9 cellular contexts compared by ENCODE assay signal in the genomic region with DNA sequence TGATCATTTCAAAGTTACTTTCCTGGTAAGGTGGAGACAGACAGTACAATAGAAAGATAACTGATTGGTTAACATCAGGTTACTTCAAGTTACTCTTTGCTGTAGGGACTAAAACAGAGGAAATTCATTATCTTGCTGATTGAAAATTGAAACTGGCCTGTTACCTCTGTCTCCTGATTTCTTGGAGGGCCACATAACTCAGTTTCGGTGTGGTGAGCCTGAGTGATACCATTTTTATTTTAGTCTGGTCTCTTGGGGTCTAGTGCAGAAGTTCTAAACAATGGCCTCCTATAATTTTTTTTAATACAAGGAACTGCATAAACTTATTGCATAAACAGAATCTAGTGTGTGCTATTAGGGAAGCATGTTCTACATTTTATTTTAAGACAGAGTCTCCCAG. TPM values are rescaled to one million over a fixed set of nuclear protein-coding genes. Genes with fewer than 3 reads are reported as not detected.
DNase-seq lines count a peak whose midpoint lies in the region; ATAC-seq and TF ChIP-seq lines count a peak whose summit lies in the region.
"Had no signal": no experiment of that assay in that cellular context is flagged by ENCODE, and none has a peak within 500 bp of the region (broad histone marks: within the 10 kb centered on the region; RNA-seq: fewer than 3 reads in every experiment).

No MANE protein-coding gene starts in this region.

- peaks cover 50% of the 10 kb centered on the region for H3K4me1 Mint-ChIP-seq in activated CD4-positive, alpha-beta T cell treated with anti-CD3 and anti-CD28 coated beads for 36 hours
- H3K4me1 Mint-ChIP-seq in stimulated activated effector memory CD8-positive, alpha-beta T cell treated with anti-CD3 and anti-CD28 coated beads, Interleukin-12 subunit alpha, Interleukin-12 subunit beta, amount 100 ng/mL, for 72 hours = peaks cover 36% of the 10 kb centered on the region

- H2AFZ ChIP-seq in OCI-LY7 (ENCODE audit: low read length) = no peak overlapping the region; the same call in 1 of the 2 replicates

- TF ChIP-seq CTCF in OCI-LY7 (conservative IDR thresholded peaks at IDR 0.05; ENCODE audit: low read length) (no peak), lower lobe of right lung (IDR thresholded peaks at IDR 0.05) (no peak), esophagus muscularis mucosa (IDR thresholded peaks at IDR 0.05) (no peak)

- H3K4me3 Mint-ChIP-seq in activated CD4-positive, alpha-beta T cell treated with anti-CD3 and anti-CD28 coated beads for 36 hours = peak overlapping the region; percentile 91
- peak overlapping the region; percentile 94 for H3K4me3 Mint-ChIP-seq in stimulated activated effector memory CD8-positive, alpha-beta T cell treated with anti-CD3 and anti-CD28 coated beads, Interleukin-12 subunit alpha, Interleukin-12 subunit beta, amount 100 ng/mL, for 72 hours

- H3K27me3 Mint-ChIP-seq in activated CD4-positive, alpha-beta T cell treated with anti-CD3 and anti-CD28 coated beads for 36 hours = no peaks in the 10 kb centered on the region

- intact Hi-C loops in activated CD4-positive, alpha-beta T cell treated with anti-CD3 and anti-CD28 coated beads for 36 hours (cut with DNase I, micrococcal nuclease) = no loop called here
- intact Hi-C loops in OCI-LY7 (cut with micrococcal nuclease; ENCODE audit: unreplicated experiment) (no loop called here), lower lobe of right lung (cut with DNase I) (no loop called here), esophagus muscularis mucosa (cut with DNase I) (no loop called here)

- H3K4me3 ChIP-seq in OCI-LY7 (ENCODE audit: low read depth, low read length, poor library complexity, severe bottlenecking) (peak overlapping the region; percentile 77), duodenal mucosa (ENCODE audit: low read depth in 1 of 2, low read length in 2 of 2) (peak overlapping the region; percentile 82 to 97), lower lobe of right lung (no peak overlapping the region), esophagus muscularis mucosa (no peak overlapping the region)

- no TSS peak for BruUV-seq in OCI-LY7 (replicated peaks; lab: Mats Ljungman, UMichigan)

- TF ChIP-seq EP300 in esophagus muscularis mucosa (IDR thresholded peaks at IDR 0.05) = no peak

- no peaks in the 10 kb centered on the region for H3K27me3 ChIP-seq in duodenal mucosa (ENCODE audit: control insufficient read depth in 1 of 2, insufficient read depth in 2 of 2, low read length in 2 of 2)
- no peaks in the 10 kb centered on the region for H3K27me3 ChIP-seq in lower lobe of right lung (ENCODE audit: low read depth)
- no peaks in the 10 kb centered on the region for H3K27me3 ChIP-seq in esophagus muscularis mucosa

- no peaks in the 10 kb centered on the region for H3K9me3 Mint-ChIP-seq in activated CD4-positive, alpha-beta T cell treated with anti-CD3 and anti-CD28 coated beads for 36 hours (ENCODE audit: low read depth)
- no peaks in the 10 kb centered on the region for H3K9me3 Mint-ChIP-seq in stimulated activated effector memory CD8-positive, alpha-beta T cell treated with anti-CD3 and anti-CD28 coated beads, Interleukin-12 subunit alpha, Interleukin-12 subunit beta, amount 100 ng/mL, for 72 hours

- H3K9me3 ChIP-seq in OCI-LY7 (ENCODE audit: low read length) (no peaks in the 10 kb centered on the region), duodenal mucosa (ENCODE audit: control insufficient read depth in 1 of 2, low read length in 2 of 2) (no peaks in the 10 kb centered on the region), lower lobe of right lung (no peaks in the 10 kb centered on the region), esophagus muscularis mucosa (no peaks in the 10 kb centered on the region)

- H3K79me2 ChIP-seq in OCI-LY7 (ENCODE audit: insufficient read depth, low read depth, low read length) = peaks cover 35% of the 10 kb centered on the region

- DNase-seq in activated CD4-positive, alpha-beta T cell treated with anti-CD3 and anti-CD28 coated beads for 36 hours = no peak
- DNase-seq in activated CD4-positive, alpha-beta T cell treated with anti-CD3 and anti-CD28 coated beads for 1 hour = no peak
- no peak for DNase-seq in OCI-LY7 (ENCODE audit: low spot score)
- DNase-seq in stimulated activated effector memory CD8-positive, alpha-beta T cell treated with anti-CD3 and anti-CD28 coated beads, Interleukin-12 subunit alpha, Interleukin-12 subunit beta, amount 100 ng/mL, for 72 hours (ENCODE audit: low spot score in 2 of 2) = no peak
- DNase-seq in lower lobe of right lung = no peak
- no peak for DNase-seq in esophagus muscularis mucosa (ENCODE audit: extremely low spot score)
- no peak for DNase-seq in NCI-H2196 (lab: John Stamatoyannopoulos, UW; ENCODE audit: unreplicated experiment)
- DNase-seq: 8988T had no signal

- no peak for ATAC-seq in activated CD4-positive, alpha-beta T cell treated with anti-CD3 and anti-CD28 coated beads for 36 hours
- no peak for ATAC-seq in stimulated activated effector memory CD8-positive, alpha-beta T cell treated with anti-CD3 and anti-CD28 coated beads, Interleukin-12 subunit alpha, Interleukin-12 subunit beta, amount 100 ng/mL, for 72 hours
- no peak for ATAC-seq in lower lobe of right lung

- H3K36me3 Mint-ChIP-seq in activated CD4-positive, alpha-beta T cell treated with anti-CD3 and anti-CD28 coated beads for 36 hours (ENCODE audit: low read depth) = peaks cover 13% of the 10 kb centered on the region
- H3K36me3 Mint-ChIP-seq in stimulated activated effector memory CD8-positive, alpha-beta T cell treated with anti-CD3 and anti-CD28 coated beads, Interleukin-12 subunit alpha, Interleukin-12 subunit beta, amount 100 ng/mL, for 72 hours = peaks cover 30% of the 10 kb centered on the region

- POLR2A ChIA-PET in activated CD4-positive, alpha-beta T cell treated with anti-CD3 and anti-CD28 coated beads for 36 hours (lab: Charles Lee) = interaction anchor here (0.6 kb wide), 2 partner anchors 14 to 447 kb away, joined by 5 read pairs; no protein-coding TSS in a partner anchor
- POLR2A ChIA-PET in OCI-LY7 (lab: Charles Lee) = no interaction called here

- H3K9ac ChIP-seq in duodenal mucosa (ENCODE audit: low read depth in 1 of 2, low read length in 2 of 2) = peak overlapping the region; percentile 91 to 98

- peak overlapping the region; percentile 98 for H3K27ac Mint-ChIP-seq in activated CD4-positive, alpha-beta T cell treated with anti-CD3 and anti-CD28 coated beads for 36 hours
- peak overlapping the region; percentile 96 for H3K27ac Mint-ChIP-seq in stimulated activated effector memory CD8-positive, alpha-beta T cell treated with anti-CD3 and anti-CD28 coated beads, Interleukin-12 subunit alpha, Interleukin-12 subunit beta, amount 100 ng/mL, for 72 hours

- no peak for TF ChIP-seq POLR2A in esophagus muscularis mucosa (IDR thresholded peaks at IDR 0.05; ENCODE audit: low read depth)

- peaks cover 20% of the 10 kb centered on the region for H3K36me3 ChIP-seq in OCI-LY7 (ENCODE audit: insufficient read depth, low read length)
- peaks cover 0 to 2% of the 10 kb centered on the region in 2 donors for H3K36me3 ChIP-seq in duodenal mucosa (ENCODE audit: control insufficient read depth in 1 of 2, insufficient read depth in 2 of 2, low read length in 2 of 2)
- no peaks in the 10 kb centered on the region for H3K36me3 ChIP-seq in lower lobe of right lung
- no peaks in the 10 kb centered on the region for H3K36me3 ChIP-seq in esophagus muscularis mucosa

- CTCF ChIA-PET in activated CD4-positive, alpha-beta T cell treated with anti-CD3 and anti-CD28 coated beads for 36 hours (lab: Charles Lee) = interaction anchor here (0.6 to 1.3 kb wide), 7 partner anchors 9 to 153 kb away, joined by 3 to 5 read pairs (median 3); no protein-coding TSS in a partner anchor
- CTCF ChIA-PET in OCI-LY7 (lab: Charles Lee; ENCODE audit: unreplicated experiment) = no interaction called here

- no peaks in the 10 kb centered on the region for H3K9me2 ChIP-seq in OCI-LY7 (ENCODE audit: insufficient read depth, low read length)

- H3K4me1 ChIP-seq in OCI-LY7 (ENCODE audit: insufficient read depth, low read length, poor library complexity, severe bottlenecking) (peaks cover 29% of the 10 kb centered on the region), duodenal mucosa (ENCODE audit: control insufficient read depth in 1 of 2, insufficient read depth in 2 of 2, low read length in 2 of 2) (peaks cover 25 to 33% of the 10 kb centered on the region in 2 donors), lower lobe of right lung (peaks cover 33% of the 10 kb centered on the region), esophagus muscularis mucosa (peaks cover 28 to 40% (median 37%) of the 10 kb centered on the region in 4 donors)

- H3K4me2 ChIP-seq in OCI-LY7 (ENCODE audit: low read length) = peak overlapping the region; percentile 91

- H3K27ac ChIP-seq in OCI-LY7 (ENCODE audit: low read depth, low read length, poor library complexity, severe bottlenecking) (no peak overlapping the region), duodenal mucosa (ENCODE audit: low read depth, low read length) (no peak overlapping the region), lower lobe of right lung (no peak overlapping the region), esophagus muscularis mucosa (replicated peaks in 1 of 4) (peak overlapping the region in 1 of 4 donors; percentile 93)

- peaks cover 12% of the 10 kb centered on the region; the same call in 1 of the 2 replicates for H4K20me1 ChIP-seq in OCI-LY7 (ENCODE audit: insufficient read depth, low read length)

- 95% methylated on average over 1 of the region's 1 CpG for WGBS in esophagus muscularis mucosa

RNA-seq across cellular contexts. Expression of a gene that starts 1.2 kb away (rescaled TPM):
- 10 to 100 TPM; 72.8 to 81.6 TPM for total RNA-seq in activated CD4-positive, alpha-beta T cell treated with anti-CD3 and anti-CD28 coated beads for 36 hours
- 35.5 and 37.1 TPM in 2 replicates for total RNA-seq in OCI-LY7 (2014; rRNA removed; shearing (Covaris generic))
- total RNA-seq in OCI-LY7 (2022) = 78.1 and 80.1 TPM in 2 replicates
- total RNA-seq in lower lobe of right lung = 39.5 TPM
- 10 to 100 TPM; 17.4 to 30.4 (median 21.3) TPM for total RNA-seq in esophagus muscularis mucosa

Comparison
In these comparisons a context has a peak if more than half of its experiments do, and no peak if none do; other contexts are left out.
1. H3K4me3 ChIP-seq: peak in OCI-LY7 (single experiment) and duodenal mucosa (2 of 2); none in lower lobe of right lung (single experiment) and esophagus muscularis mucosa (0 of 4).